In genomic region chr2:179070895-179071294, GRCh38 we compare ENCODE assay signal across 36 cellular contexts. TPM values are rescaled to one million over a fixed set of nuclear protein-coding genes. Genes with fewer than 3 reads are reported as not detected.
"Had no signal": no experiment of that assay in that cellular context is flagged by ENCODE, and none has a peak within 500 bp of the region (broad histone marks: within the 10 kb centered on the region; RNA-seq: fewer than 3 reads in every experiment).

No MANE protein-coding gene starts in this region.

- H3K9me3 ChIP-seq: MG63 had no signal

- H3K4me3 ChIP-seq: MG63 had no signal

- H3K27me3 ChIP-seq: MG63 had no signal

- H3K36me3 ChIP-seq: MG63 had no signal

- DNase-seq: Karpas-422, Kasumi-1, MG63, MM.1S, MV-4-11, NCI-H1048, NCI-H1092, NCI-H1092 treated with DMSO at 0.1 percent for 48 hours, NCI-H1105, NCI-H1105 treated with DMSO at 0.1 percent for 48 hours, NCI-H1417, NCI-H1417 treated with DMSO at 0.1 percent for 48 hours, NCI-H1436, NCI-H1436 treated with DMSO at 0.1 percent for 48 hours, NCI-H146, NCI-H1694, NCI-H1694 treated with DMSO at 0.1 percent for 48 hours, NCI-H187, NCI-H187 treated with DMSO at 0.1 percent for 48 hours, NCI-H1930, NCI-H2029, NCI-H2029 treated with DMSO at 0.1 percent for 48 hours, NCI-H2081, NCI-H2081 treated with DMSO at 0.1 percent for 48 hours, NCI-H2107, NCI-H2171, NCI-H2171 treated with DMSO at 0.1 percent for 48 hours, NCI-H2227 treated with DMSO at 0.1 percent for 48 hours, NCI-H226, NCI-H345, NCI-H446, NCI-H446 treated with DMSO at 0.1 percent for 48 hours, NCI-H510A, NCI-H510A treated with DMSO at 0.1 percent for 48 hours, NCI-H524 had no signal

RNA-seq across cellular contexts. Expression of gene CCDC141, which starts 21.0 kb away (rescaled TPM):
- total RNA-seq: MCF 10A had no signal
